In the genomic region with DNA sequence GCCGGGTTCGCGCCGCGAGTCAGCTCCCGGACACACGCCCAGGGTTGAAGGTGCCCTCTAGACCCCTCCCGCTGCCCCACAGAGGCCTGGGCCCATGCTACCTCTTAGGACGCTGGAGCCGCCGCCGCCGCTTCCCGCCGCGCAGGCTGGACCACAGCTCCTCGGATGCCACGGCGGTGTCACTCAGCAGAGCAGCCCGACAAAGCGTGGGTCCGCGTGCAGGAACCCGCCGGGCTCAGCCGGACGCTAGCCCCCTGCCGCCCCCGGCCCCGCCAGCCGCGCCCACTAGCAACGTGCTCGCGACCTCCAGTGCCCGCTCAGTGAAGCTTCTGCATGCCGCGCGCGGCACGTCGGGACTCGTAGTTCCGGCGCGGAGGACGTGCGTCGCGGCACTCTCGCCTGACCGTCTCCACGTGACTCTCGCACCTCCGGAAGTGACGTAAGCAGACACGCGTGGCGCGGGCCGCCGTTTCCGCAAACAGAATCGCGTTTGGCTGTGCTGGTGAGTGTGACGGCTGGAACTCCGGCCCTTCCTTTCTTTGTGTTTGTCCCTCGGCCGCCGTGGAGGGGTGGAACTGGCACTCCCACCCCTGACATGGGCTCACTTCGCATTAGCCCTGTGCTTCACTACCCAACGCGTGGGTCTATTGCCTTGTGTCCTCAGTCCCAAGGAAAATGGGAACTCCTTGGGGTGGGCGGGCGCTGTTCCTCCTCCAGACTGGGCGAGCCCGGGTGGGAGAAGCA, we compare ENCODE assay signal across 8 cellular contexts. TPM values are rescaled to one million over a fixed set of nuclear protein-coding genes. Genes with fewer than 3 reads are reported as not detected.
DNase-seq lines count a peak whose midpoint lies in the region; ATAC-seq and TF ChIP-seq lines count a peak whose summit lies in the region.

TSS of gene FAM210A (minus strand) at position 331 of the 744 bp plus-strand sequence. CDS start 44,481 bp downstream, outside the sequence.
TSS of gene RNMT (plus strand) at position 446 of the 744 bp plus-strand sequence. CDS start 4,845 bp downstream, outside the sequence.

- H3K4me1 ChIP-seq in prostate gland (replicated peaks) = no peaks in the 10 kb centered on the region
- H3K4me1 ChIP-seq in urinary bladder (ENCODE audit: insufficient read depth) = no peaks in the 10 kb centered on the region

- H3K4me1 Mint-ChIP-seq in T-helper 17 cell = peaks cover 44% of the 10 kb centered on the region

- TF ChIP-seq CTCF in prostate gland (IDR thresholded peaks at IDR 0.05) = peak in 2 of 4 experiments; percentile 26 to 30

- no peaks in the 10 kb centered on the region for H3K27me3 ChIP-seq in prostate gland (replicated peaks; ENCODE audit: insufficient read depth)

- H3K9me3 ChIP-seq in T-helper 17 cell (ENCODE audit: control insufficient read depth, low read length, poor library complexity, severe bottlenecking) (no peaks in the 10 kb centered on the region), prostate gland (no peaks in the 10 kb centered on the region)

- under 1% methylated on average over 48 of the region's 77 CpGs for WGBS in prostate gland
- WGBS in urinary bladder = under 1% methylated on average over 77 of the region's 77 CpGs

- H3K4me3 ChIP-seq in prostate gland (peak within 1 kb of the TSS; percentile 77 to 91), urinary bladder (ENCODE audit: low read depth, low read length) (peak within 1 kb of the TSS; percentile 84)

- TF ChIP-seq POLR2A in GM15510 (IDR thresholded peaks at IDR 0.05; ENCODE audit: borderline replicate concordance, extremely low read depth, insufficient read length) (peak; percentile 70), prostate gland (IDR thresholded peaks at IDR 0.05) (peak; percentile 80)

- peak within 1 kb of the TSS; percentile 98 for H3K27ac Mint-ChIP-seq in T-helper 17 cell

- ATAC-seq in HG02885 (IDR thresholded peaks at IDR 0.05; ENCODE audit: poor library complexity, unreplicated experiment) (peak; percentile 93), T-helper 17 cell (peak; percentile 94), left ventricle myocardium superior (peak; percentile 99)

- no peaks in the 10 kb centered on the region for H3K36me3 Mint-ChIP-seq in T-helper 17 cell (ENCODE audit: low read depth)

- H3K36me3 ChIP-seq in prostate gland (no peaks in the 10 kb centered on the region), urinary bladder (ENCODE audit: insufficient read depth) (no peaks in the 10 kb centered on the region)

- H3K27ac ChIP-seq in angular gyrus (ENCODE audit: low read depth, low read length) = peak within 1 kb of the TSS; percentile 68
- peak within 1 kb of the TSS; percentile 88 to 93 for H3K27ac ChIP-seq in prostate gland
- H3K27ac ChIP-seq in urinary bladder (ENCODE audit: low read depth) = peak within 1 kb of the TSS; percentile 65

- peak within 1 kb of the TSS; percentile 91 for H3K4me3 Mint-ChIP-seq in T-helper 17 cell

- no peaks in the 10 kb centered on the region for H3K27me3 Mint-ChIP-seq in T-helper 17 cell

- peak; percentile 81 for DNase-seq in NCI-H1694 treated with DMSO at 0.1 percent for 48 hours (lab: John Stamatoyannopoulos, UW)
- peak; percentile 88 for DNase-seq in T-helper 17 cell
- peak; percentile 98 for DNase-seq in left ventricle myocardium superior
- peak; percentile 95 for DNase-seq in prostate gland (ENCODE audit: low spot score)

- intact Hi-C loops in left ventricle myocardium superior (cut with micrococcal nuclease) = no loop called here
- intact Hi-C loops in prostate gland (cut with DNase I) = loop anchor here (2.0 to 10.0 kb wide), 4 partner anchors 169 to 509 kb away; partner anchors contain the start of gene LDLRAD4

RNA-seq across cellular contexts. Expression of gene FAM210A, which starts in this region (rescaled TPM):
- total RNA-seq in T-helper 17 cell (1 to 10 TPM; 5.4 to 7.1 TPM), left ventricle myocardium superior (52.0 TPM), prostate gland (10 to 100 TPM; 10.3 to 12.4 TPM), urinary bladder (27.3 TPM)
- 8.2 TPM for polyA plus RNA-seq in urinary bladder

RNA-seq across cellular contexts. Expression of gene RNMT, which starts in this region (rescaled TPM):
- total RNA-seq in T-helper 17 cell (100 to 1,000 TPM in 1 of 2 donors, 10 to 100 TPM in 1; 93.5 to 115 TPM), left ventricle myocardium superior (20.0 TPM), prostate gland (10 to 100 TPM; 22.4 to 28.9 TPM), urinary bladder (56.9 TPM)
- 16.4 TPM for polyA plus RNA-seq in urinary bladder

Comparison
In these comparisons a context has a peak if more than half of its experiments do, and no peak if none do; other contexts are left out.
1. Peak in every context shown above with its lines: DNase-seq, ATAC-seq, H3K4me3 ChIP-seq and H3K27ac ChIP-seq.